Comparison of ENCODE assay signal across 17 cellular contexts in genomic region chr11:1099519-1100355, GRCh38. TPM values are rescaled to one million over a fixed set of nuclear protein-coding genes. Genes with fewer than 3 reads are reported as not detected.
A peak's percentile ranks its signal among the peaks of the same experiment; 100 is the strongest.
DNase-seq lines count a peak whose midpoint lies in the region; ATAC-seq, FAIRE-seq and TF ChIP-seq lines count a peak whose summit lies in the region.
"Had no signal": no experiment of that assay in that cellular context is flagged by ENCODE, and none has a peak within 500 bp of the region (broad histone marks: within the 10 kb centered on the region; RNA-seq: fewer than 3 reads in every experiment).

No MANE protein-coding gene starts in this region.

- H3K36me3 ChIP-seq in kidney (ENCODE audit: control insufficient read depth in 1 of 2, insufficient read depth in 2 of 2, low read length in 2 of 2) (no peaks in the 10 kb centered on the region), mesenchymal stem cell (ENCODE audit: control insufficient read depth in 1 of 2, insufficient read depth in 2 of 2, low read depth in 1 of 2, low read length in 2 of 2) (no peaks in the 10 kb centered on the region)
- H3K36me3 ChIP-seq: BLaER1 treated with 17β-estradiol and CSF1 and Interleukin-3, amounts not matched to agents 10 nM and 100 nM had no signal

- H3K4me1 Mint-ChIP-seq in stimulated activated effector memory CD8-positive, alpha-beta T cell treated with anti-CD3 and anti-CD28 coated beads, Interleukin-12 subunit alpha, Interleukin-12 subunit beta, amount 100 ng/mL, for 72 hours: no peaks in the 10 kb centered on the region
- H3K4me1 Mint-ChIP-seq: CD4-positive, CD25-positive, alpha-beta regulatory T cell had no signal

- H3K79me1 ChIP-seq in mesenchymal stem cell (replicated peaks; ENCODE audit: low read length, poor library complexity, severe bottlenecking): no peaks in the 10 kb centered on the region

- H3K4me1 ChIP-seq in kidney (ENCODE audit: control insufficient read depth in 1 of 2, insufficient read depth in 1 of 2, low read depth in 1 of 2, low read length in 2 of 2): no peaks in the 10 kb centered on the region
- H3K4me1 ChIP-seq in mesenchymal stem cell (ENCODE audit: control insufficient read depth, insufficient read depth, low read depth, low read length): no peaks in the 10 kb centered on the region
- H3K4me1 ChIP-seq: BLaER1 treated with 17β-estradiol and CSF1 and Interleukin-3, amounts not matched to agents 10 nM and 100 nM had no signal

- no peak overlapping the region for H2BK15ac ChIP-seq in mesenchymal stem cell (ENCODE audit: low read depth, poor library complexity, severe bottlenecking)

- H4K8ac ChIP-seq in mesenchymal stem cell (ENCODE audit: low read length): no peak overlapping the region

- no peak overlapping the region for H3K4me2 ChIP-seq in mesenchymal stem cell (ENCODE audit: low read length, poor library complexity, severe bottlenecking)
- H3K4me2 ChIP-seq: BLaER1 treated with 17β-estradiol and CSF1 and Interleukin-3, amounts not matched to agents 10 nM and 100 nM had no signal

- DNase-seq in Right ventricle myocardium superior: peak; percentile 27
- no peak for DNase-seq in left ventricle myocardium superior
- peak; percentile 55 for DNase-seq in kidney
- DNase-seq in mesenchymal stem cell: no peak
- DNase-seq in stimulated activated effector memory CD8-positive, alpha-beta T cell treated with anti-CD3 and anti-CD28 coated beads, Interleukin-12 subunit alpha, Interleukin-12 subunit beta, amount 100 ng/mL, for 72 hours (ENCODE audit: low spot score in 2 of 2): no peak
- DNase-seq in erythroblast (lab: John Stamatoyannopoulos, UW): no peak
- no peak for DNase-seq in stimulated activated naive CD4-positive, alpha-beta T cell (lab: John Stamatoyannopoulos, UW)
- DNase-seq: ACHN; CD4-positive, CD25-positive, alpha-beta regulatory T cell; DMS53; GF-D8; HCEC 1CT had no signal

- H2BK5ac ChIP-seq in mesenchymal stem cell (ENCODE audit: low read depth, low read length, poor library complexity, severe bottlenecking): no peak overlapping the region

- intact Hi-C loops in Right ventricle myocardium superior (cut with DNase I): no loop called here
- intact Hi-C loops in left ventricle myocardium superior (cut with micrococcal nuclease): no loop called here
- intact Hi-C loops in kidney (cut with DNase I): no loop called here

- no peak overlapping the region for H3K4me3 Mint-ChIP-seq in stimulated activated effector memory CD8-positive, alpha-beta T cell treated with anti-CD3 and anti-CD28 coated beads, Interleukin-12 subunit alpha, Interleukin-12 subunit beta, amount 100 ng/mL, for 72 hours
- H3K4me3 Mint-ChIP-seq: CD4-positive, CD25-positive, alpha-beta regulatory T cell had no signal

- TF ChIP-seq CTCF in kidney (IDR thresholded peaks at IDR 0.05; ENCODE audit: borderline replicate concordance, extremely low read depth, insufficient read depth): no peak

- H3K4me3 ChIP-seq in kidney (ENCODE audit: low read length in 2 of 2) (no peak overlapping the region), mesenchymal stem cell (ENCODE audit: insufficient read depth in 1 of 2, low read depth in 1 of 2, low read length in 2 of 2) (no peak overlapping the region)

- H2BK120ac ChIP-seq in mesenchymal stem cell (ENCODE audit: low read depth, low read length): no peak overlapping the region

- ATAC-seq in Right ventricle myocardium superior (ENCODE audit: poor library complexity): no peak
- no peak for ATAC-seq in left ventricle myocardium superior
- ATAC-seq in stimulated activated effector memory CD8-positive, alpha-beta T cell treated with anti-CD3 and anti-CD28 coated beads, Interleukin-12 subunit alpha, Interleukin-12 subunit beta, amount 100 ng/mL, for 72 hours: no peak
- ATAC-seq in GM21526 (IDR thresholded peaks at IDR 0.05; ENCODE audit: low FRiP score, unreplicated experiment): no peak

- no peak overlapping the region for H2BK12ac ChIP-seq in mesenchymal stem cell (ENCODE audit: low read length in 2 of 2)

- H2AFZ ChIP-seq in mesenchymal stem cell (ENCODE audit: low read depth, low read length): no peak overlapping the region

- H2AK5ac ChIP-seq in mesenchymal stem cell (ENCODE audit: low read length, severe bottlenecking): no peak overlapping the region

- peaks cover 11% of the 10 kb centered on the region for H3K36me3 Mint-ChIP-seq in stimulated activated effector memory CD8-positive, alpha-beta T cell treated with anti-CD3 and anti-CD28 coated beads, Interleukin-12 subunit alpha, Interleukin-12 subunit beta, amount 100 ng/mL, for 72 hours
- H3K36me3 Mint-ChIP-seq: CD4-positive, CD25-positive, alpha-beta regulatory T cell had no signal

- no peak for TF ChIP-seq POLR2A in erythroblast (IDR thresholded peaks at IDR 0.05; ENCODE audit: low read length)

- H4K91ac ChIP-seq in mesenchymal stem cell (ENCODE audit: low read length): peak overlapping the region; percentile 45

- H3K4ac ChIP-seq in mesenchymal stem cell (ENCODE audit: low read depth in 1 of 2, low read length in 2 of 2): no peak overlapping the region

- FAIRE-seq in kidney (lab: Jason Lieb, UNC): no peak

- H3K9me3 ChIP-seq in kidney (ENCODE audit: control insufficient read depth in 1 of 2, low read length in 2 of 2) (no peaks in the 10 kb centered on the region), mesenchymal stem cell (ENCODE audit: control insufficient read depth, low read length) (no peaks in the 10 kb centered on the region)

- WGBS in mesenchymal stem cell: 91% methylated on average over 32 of the region's 32 CpGs

- H3K27ac ChIP-seq in kidney (ENCODE audit: low read depth in 2 of 2, low read length in 2 of 2) (no peak overlapping the region), mesenchymal stem cell (ENCODE audit: low read length, poor library complexity, severe bottlenecking) (no peak overlapping the region)
- H3K27ac ChIP-seq: BLaER1 treated with 17β-estradiol and CSF1 and Interleukin-3, amounts not matched to agents 10 nM and 100 nM; HL-60 had no signal

- no peak overlapping the region for H3K14ac ChIP-seq in mesenchymal stem cell (ENCODE audit: low read length in 2 of 2)

- peak overlapping the region in 1 of 2 experiments; percentile 60 for H3K23ac ChIP-seq in mesenchymal stem cell (ENCODE audit: low read length in 2 of 2)

- peaks cover 0 to 6% of the 10 kb centered on the region in 2 experiments for H3K27me3 ChIP-seq in mesenchymal stem cell (ENCODE audit: control insufficient read depth in 1 of 2, insufficient read depth in 1 of 2, low read length in 2 of 2)
- H3K27me3 ChIP-seq: BLaER1 treated with 17β-estradiol and CSF1 and Interleukin-3, amounts not matched to agents 10 nM and 100 nM had no signal

- H3K27ac Mint-ChIP-seq in stimulated activated effector memory CD8-positive, alpha-beta T cell treated with anti-CD3 and anti-CD28 coated beads, Interleukin-12 subunit alpha, Interleukin-12 subunit beta, amount 100 ng/mL, for 72 hours: peak overlapping the region; percentile 68
- H3K27ac Mint-ChIP-seq: CD4-positive, CD25-positive, alpha-beta regulatory T cell had no signal

- H3K9ac ChIP-seq in kidney (ENCODE audit: low read length in 2 of 2) (no peak overlapping the region), mesenchymal stem cell (ENCODE audit: low read length) (no peak overlapping the region)
- H3K9ac ChIP-seq: BLaER1 treated with 17β-estradiol and CSF1 and Interleukin-3, amounts not matched to agents 10 nM and 100 nM had no signal

- H3K18ac ChIP-seq in mesenchymal stem cell (ENCODE audit: low read depth in 1 of 2, low read length in 2 of 2): no peak overlapping the region

- peaks cover 3% of the 10 kb centered on the region for H3K9me3 Mint-ChIP-seq in stimulated activated effector memory CD8-positive, alpha-beta T cell treated with anti-CD3 and anti-CD28 coated beads, Interleukin-12 subunit alpha, Interleukin-12 subunit beta, amount 100 ng/mL, for 72 hours

RNA-seq across cellular contexts. Expression of gene MUC2, which starts 25.1 kb away (rescaled TPM):
- total RNA-seq in Right ventricle myocardium superior (not detected), left ventricle myocardium superior (not detected), kidney (not detected)
- polyA plus RNA-seq in kidney (ENCODE audit: insufficient read depth, low read depth, low replicate concordance): not detected
- polyA plus RNA-seq in mesenchymal stem cell (2013, experiment 1 of 2): not detected
- not detected for polyA plus RNA-seq in mesenchymal stem cell (2013, experiment 2 of 2)
- total RNA-seq: A172; CD4-positive, CD25-positive, alpha-beta regulatory T cell; H4 had no signal
- polyA plus RNA-seq: CD4-positive, CD25-positive, alpha-beta regulatory T cell had no signal

RNA-seq across cellular contexts. Expression of gene MUC5AC, which starts 58.0 kb away (rescaled TPM):
- total RNA-seq in Right ventricle myocardium superior (not detected), left ventricle myocardium superior (not detected), kidney (0.03 TPM)
- not detected for polyA plus RNA-seq in kidney (ENCODE audit: insufficient read depth, low read depth, low replicate concordance)
- polyA plus RNA-seq in mesenchymal stem cell (2013, experiment 1 of 2): not detected
- polyA plus RNA-seq in mesenchymal stem cell (2013, experiment 2 of 2): not detected
- total RNA-seq: A172; CD4-positive, CD25-positive, alpha-beta regulatory T cell; H4 had no signal
- polyA plus RNA-seq: CD4-positive, CD25-positive, alpha-beta regulatory T cell had no signal

Comparison
In these comparisons a context has a peak if more than half of its experiments do, and no peak if none do; other contexts are left out.
1. DNase-seq: peak in Right ventricle myocardium superior (single experiment) and kidney (single experiment); none in left ventricle myocardium superior (single experiment), mesenchymal stem cell (single experiment), stimulated activated effector memory CD8-positive, alpha-beta T cell treated with anti-CD3 and anti-CD28 coated beads, Interleukin-12 subunit alpha, Interleukin-12 subunit beta, amount 100 ng/mL, for 72 hours (0 of 2), erythroblast (0 of 2) and stimulated activated naive CD4-positive, alpha-beta T cell (0 of 6).